Comparison of ENCODE assay signal across 1 cellular context in genomic region chr16:48524348-48525200, GRCh38.
TF ChIP-seq lines count a peak whose summit lies in the region.

No MANE protein-coding gene starts in this region.

TF ChIP-seq in HepG2, 621 proteins besides CTCF, POLR2A, EP300 and RAD21 (continued from another document and continues in another):
- TF ChIP-seq ZNF318 (CRISPR knock-in tag; IDR thresholded peaks at IDR 0.05) (no peak), TCF7L2 (IDR thresholded peaks at IDR 0.05; ENCODE audit: low read depth, low read length) (no peak), SUZ12 (IDR thresholded peaks at IDR 0.05; ENCODE audit: low read depth, low read length) (no peak), ZSCAN22 (CRISPR knock-in tag; IDR thresholded peaks at IDR 0.05) (no peak), ZFP37 (CRISPR knock-in tag; IDR thresholded peaks at IDR 0.05; ENCODE audit: borderline replicate concordance) (peak; percentile 86; the same call in 1 of the 2 replicates), NCOA1 (CRISPR knock-in tag; IDR thresholded peaks at IDR 0.05) (no peak), ZBTB26 (CRISPR knock-in tag; IDR thresholded peaks at IDR 0.05; ENCODE audit: borderline replicate concordance) (no peak; the same call in 1 of the 2 replicates), MXI1 (IDR thresholded peaks at IDR 0.05; ENCODE audit: borderline replicate concordance, low read depth, low read length) (peak; percentile 37; the same call in 1 of the 3 replicates), ZHX1 (CRISPR knock-in tag; IDR thresholded peaks at IDR 0.05; ENCODE audit: low read depth) (no peak), POLR2G (IDR thresholded peaks at IDR 0.05; ENCODE audit: low read depth, low read length) (no peak), PRPF4 (IDR thresholded peaks at IDR 0.05; ENCODE audit: low read depth, low read length, poor library complexity, severe bottlenecking) (no peak), HDAC2 (CRISPR knock-in tag; IDR thresholded peaks at IDR 0.05) (peak; percentile 68), ZNF614 (CRISPR knock-in tag; IDR thresholded peaks at IDR 0.05; ENCODE audit: borderline replicate concordance) (no peak), ZNF646 (CRISPR knock-in tag; IDR thresholded peaks at IDR 0.05) (no peak), ZNF431 (CRISPR knock-in tag; IDR thresholded peaks at IDR 0.05; ENCODE audit: borderline replicate concordance, low read depth) (no peak), ZFP1 (CRISPR knock-in tag; IDR thresholded peaks at IDR 0.05) (no peak), SMYD3 (CRISPR knock-in tag; IDR thresholded peaks at IDR 0.05) (no peak), ZEB1 (IDR thresholded peaks at IDR 0.05; ENCODE audit: insufficient replicate concordance, low read depth) (no peak), TOPORS (CRISPR knock-in tag; IDR thresholded peaks at IDR 0.05) (no peak), THAP11 (CRISPR knock-in tag; IDR thresholded peaks at IDR 0.05) (no peak), FLYWCH1 (CRISPR knock-in tag; IDR thresholded peaks at IDR 0.05) (no peak), ZNF235 (CRISPR knock-in tag; IDR thresholded peaks at IDR 0.05; ENCODE audit: borderline replicate concordance) (no peak), STAT5B (CRISPR knock-in tag; IDR thresholded peaks at IDR 0.05) (no peak), DRAP1 (CRISPR knock-in tag; IDR thresholded peaks at IDR 0.05) (no peak; the same call in 1 of the 2 replicates), FOXJ3 (CRISPR knock-in tag; IDR thresholded peaks at IDR 0.05; ENCODE audit: borderline replicate concordance) (peak; percentile 21; the same call in 1 of the 2 replicates), XBP1 (CRISPR knock-in tag; IDR thresholded peaks at IDR 0.05) (no peak), ZNF282 (IDR thresholded peaks at IDR 0.05; ENCODE audit: partially characterized antibody) (no peak), GABPB1 (CRISPR knock-in tag; IDR thresholded peaks at IDR 0.05) (no peak), ZMAT3 (CRISPR knock-in tag; conservative IDR thresholded peaks at IDR 0.05) (no peak), MEIS1 (CRISPR knock-in tag; IDR thresholded peaks at IDR 0.05; ENCODE audit: borderline replicate concordance) (peak; percentile 86; the same call in 1 of the 2 replicates), SNAI1 (CRISPR knock-in tag; IDR thresholded peaks at IDR 0.05; ENCODE audit: borderline replicate concordance) (no peak), LCORL (IDR thresholded peaks at IDR 0.05) (no peak), LCORL (CRISPR knock-in tag; IDR thresholded peaks at IDR 0.05) (peak; percentile 98), HHEX (CRISPR knock-in tag; IDR thresholded peaks at IDR 0.05) (peak; percentile 41; the same call in 1 of the 2 replicates), HMGXB3 (CRISPR knock-in tag; IDR thresholded peaks at IDR 0.05; ENCODE audit: borderline replicate concordance) (peak; percentile 62), ZBTB7A (CRISPR knock-in tag; IDR thresholded peaks at IDR 0.05) (no peak), ETV6 (CRISPR knock-in tag; conservative IDR thresholded peaks at IDR 0.05) (no peak), ZNF549 (CRISPR knock-in tag; IDR thresholded peaks at IDR 0.05) (no peak)
